Comparison of ENCODE assay signal across 10 cellular contexts in the genomic region with DNA sequence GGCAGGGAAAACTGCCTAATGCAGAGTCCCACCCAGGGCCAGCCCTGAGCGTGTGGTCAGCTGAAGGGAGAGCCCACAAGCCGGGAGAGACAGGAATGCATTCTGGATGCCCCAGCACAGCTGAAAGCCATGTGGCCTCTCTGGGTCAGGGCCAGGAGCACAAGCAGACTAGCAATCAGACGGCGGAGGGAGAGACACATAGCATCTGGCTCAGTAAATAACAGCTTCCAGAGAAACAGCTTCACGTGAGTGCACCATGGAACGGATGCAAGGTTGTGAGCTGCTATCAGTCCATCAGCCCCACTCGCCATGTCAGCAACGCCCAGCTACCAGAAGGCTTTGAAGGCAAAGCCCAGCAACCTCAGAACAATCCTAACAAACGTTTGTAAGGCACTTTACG. TPM values are rescaled to one million over a fixed set of nuclear protein-coding genes. Genes with fewer than 3 reads are reported as not detected.
A peak's percentile ranks its signal among the peaks of the same experiment; 100 is the strongest.
DNase-seq lines count a peak whose midpoint lies in the region; ATAC-seq and TF ChIP-seq lines count a peak whose summit lies in the region.
"Had no signal": no experiment of that assay in that cellular context is flagged by ENCODE, and none has a peak within 500 bp of the region (broad histone marks: within the 10 kb centered on the region; RNA-seq: fewer than 3 reads in every experiment).

No MANE protein-coding gene starts in this region.

- ATAC-seq in HG02970 (IDR thresholded peaks at IDR 0.05; ENCODE audit: low FRiP score, unreplicated experiment) = no peak

- H3K27me3 ChIP-seq in BE2C (no peaks in the 10 kb centered on the region; the same call in 1 of the 2 replicates), osteoblast (ENCODE audit: insufficient read depth, low read length) (peaks cover 8% of the 10 kb centered on the region)

- H3K4me2 ChIP-seq in osteoblast (ENCODE audit: insufficient read depth, low read length) = no peak overlapping the region

- H3K27ac ChIP-seq in osteoblast (ENCODE audit: low read depth, low read length) = no peak overlapping the region

- no peaks in the 10 kb centered on the region for H3K79me2 ChIP-seq in osteoblast (ENCODE audit: insufficient read depth, low read length)

- H2AFZ ChIP-seq in osteoblast (ENCODE audit: low read length) = peak overlapping the region; percentile 57

- DNase-seq in BE2C (peak; percentile 63), RPMI7951 (ENCODE audit: low read depth) (peak; percentile 94), fibroblast of villous mesenchyme (ENCODE audit: low read depth) (peak; percentile 95), osteoblast (ENCODE audit: insufficient read length, low spot score, missing footprints) (no peak), NCI-H345 (lab: John Stamatoyannopoulos, UW) (no peak)
- DNase-seq in stimulated activated naive CD4-positive, alpha-beta T cell (lab: John Stamatoyannopoulos, UW) = no peak
- DNase-seq in activated naive CD4-positive, alpha-beta T cell treated with anti-CD3 and anti-CD28 coated beads, Interleukin-2, amount 50 U/mL, for 16 hours = no peak
- DNase-seq: CD4-positive, alpha-beta memory T cell; glutamatergic neuron had no signal

- no peak overlapping the region for H3K4me3 ChIP-seq in BE2C (ENCODE audit: low read depth, low read length)
- no peak overlapping the region for H3K4me3 ChIP-seq in fibroblast of villous mesenchyme (ENCODE audit: low read depth, low read length)
- H3K4me3 ChIP-seq in osteoblast (ENCODE audit: insufficient read depth, low read length) = no peak overlapping the region

- no peaks in the 10 kb centered on the region for H3K9me3 ChIP-seq in BE2C
- H3K9me3 ChIP-seq in osteoblast (ENCODE audit: low read depth, low read length) = no peaks in the 10 kb centered on the region

- H3K4me1 ChIP-seq in BE2C (peaks cover 4% of the 10 kb centered on the region), osteoblast (ENCODE audit: insufficient read depth, low read length) (peaks cover 3% of the 10 kb centered on the region)

- H3K36me3 ChIP-seq in BE2C (no peaks in the 10 kb centered on the region), osteoblast (ENCODE audit: insufficient read depth, low read length) (no peaks in the 10 kb centered on the region)

- H4K20me1 ChIP-seq in osteoblast (ENCODE audit: insufficient read depth, low read length) = no peaks in the 10 kb centered on the region

- TF ChIP-seq CTCF in BE2C (IDR thresholded peaks at IDR 0.05; ENCODE audit: low read depth, low read length) = no peak
- no peak for TF ChIP-seq CTCF in fibroblast of villous mesenchyme (IDR thresholded peaks at IDR 0.05; ENCODE audit: insufficient read depth, low read depth, low read length)
- TF ChIP-seq CTCF in osteoblast (IDR thresholded peaks at IDR 0.05; ENCODE audit: extremely low read depth, low read depth, low read length) = no peak

RNA-seq across cellular contexts. Expression of a gene that starts 28.2 kb away (rescaled TPM):
- polyA plus RNA-seq in BE2C (2012; ENCODE audit: insufficient read depth, insufficient read length, low read depth) = 57.5 TPM
- 237 and 269 TPM in 2 replicates for total RNA-seq in RPMI7951 (2014; rRNA removed; shearing (Covaris generic))
- total RNA-seq in fibroblast of villous mesenchyme (60.2 and 100 TPM in 2 replicates), osteoblast (57.5 and 58.3 TPM in 2 replicates)

RNA-seq across cellular contexts. Expression of a gene that starts 30.4 kb away (rescaled TPM):
- polyA plus RNA-seq in BE2C (2012; ENCODE audit: insufficient read depth, insufficient read length, low read depth) = 0.09 TPM
- 17.4 and 22.9 TPM in 2 replicates for total RNA-seq in RPMI7951 (2014; rRNA removed; shearing (Covaris generic))
- total RNA-seq in fibroblast of villous mesenchyme = 8.2 and 18.4 TPM in 2 replicates
- 30.4 and 32.2 TPM in 2 replicates for total RNA-seq in osteoblast

Comparison
In these comparisons a context has a peak if more than half of its experiments do, and no peak if none do; other contexts are left out.
1. DNase-seq: peak in BE2C (single experiment), RPMI7951 (single experiment) and fibroblast of villous mesenchyme (single experiment); none in osteoblast (single experiment), stimulated activated naive CD4-positive, alpha-beta T cell (0 of 6), activated naive CD4-positive, alpha-beta T cell treated with anti-CD3 and anti-CD28 coated beads, Interleukin-2, amount 50 U/mL, for 16 hours (single experiment) and NCI-H345 (single experiment).